Comparison of ENCODE assay signal across 1 cellular context in genomic region chr12:53625946-53626701, GRCh38.
TF ChIP-seq lines count a peak whose summit lies in the region.

Gene ATF7 (minus strand): TSS chr12:53626382. CDS start chr12:53601000, 25,382 bp downstream.

TF ChIP-seq in HepG2, 621 proteins besides CTCF, POLR2A, EP300 and RAD21 (continued from another document and continues in another):
- no peak for TF ChIP-seq ZNF318 (CRISPR knock-in tag; IDR thresholded peaks at IDR 0.05)
- TF ChIP-seq KDM2A (CRISPR knock-in tag; IDR thresholded peaks at IDR 0.05; ENCODE audit: borderline replicate concordance, low read depth), result peak; percentile 83
- no peak for TF ChIP-seq ZNF512B (CRISPR knock-in tag; IDR thresholded peaks at IDR 0.05; ENCODE audit: borderline replicate concordance)
- TF ChIP-seq NBN (conservative IDR thresholded peaks at IDR 0.05), result no peak
- TF ChIP-seq NCOA2 (CRISPR knock-in tag; IDR thresholded peaks at IDR 0.05), result peak; percentile 41; the same call in 1 of the 2 replicates
- TF ChIP-seq ZNF501 (CRISPR knock-in tag; IDR thresholded peaks at IDR 0.05), result peak; percentile 96
- TF ChIP-seq MLXIP (CRISPR knock-in tag; IDR thresholded peaks at IDR 0.05; ENCODE audit: borderline replicate concordance), result peak; percentile 65; the same call in 1 of the 2 replicates
- TF ChIP-seq MAFK (conservative IDR thresholded peaks at IDR 0.05 in 1 of 2, IDR thresholded peaks at IDR 0.05 in 1 of 2; ENCODE audit: low read length in 2 of 2), result no peak
- no peak for TF ChIP-seq SNAI1 (CRISPR knock-in tag; IDR thresholded peaks at IDR 0.05; ENCODE audit: borderline replicate concordance)
- no peak for TF ChIP-seq RARG (CRISPR knock-in tag; IDR thresholded peaks at IDR 0.05; ENCODE audit: low read depth)
- no peak for TF ChIP-seq TEAD2 (CRISPR knock-in tag; IDR thresholded peaks at IDR 0.05)
- 0 out of 2 replicates have a peak, but pooled peaks have one; percentile 51 for TF ChIP-seq ZNF709 (CRISPR knock-in tag; IDR thresholded peaks at IDR 0.05)
- TF ChIP-seq DDIT3 (CRISPR knock-in tag; IDR thresholded peaks at IDR 0.05), result no peak
- TF ChIP-seq ZNF687 (CRISPR knock-in tag; IDR thresholded peaks at IDR 0.05), result peak; percentile 91
- no peak for TF ChIP-seq ZBTB44 (CRISPR knock-in tag; IDR thresholded peaks at IDR 0.05)
- TF ChIP-seq ZNF451 (CRISPR knock-in tag; IDR thresholded peaks at IDR 0.05), result peak; percentile 52; the same call in 1 of the 2 replicates
- TF ChIP-seq ATM (IDR thresholded peaks at IDR 0.05; ENCODE audit: borderline replicate concordance), result no peak
- peak; percentile 91; the same call in 1 of the 2 replicates for TF ChIP-seq KDM5A (IDR thresholded peaks at IDR 0.05; ENCODE audit: borderline replicate concordance, low read length)
- TF ChIP-seq GABPA (IDR thresholded peaks at IDR 0.05; ENCODE audit: low read depth, low read length), result no peak
- peak; percentile 60 for TF ChIP-seq GABPA (CRISPR knock-in tag; IDR thresholded peaks at IDR 0.05; ENCODE audit: low read depth)
- no peak for TF ChIP-seq ZNF562 (CRISPR knock-in tag; IDR thresholded peaks at IDR 0.05; ENCODE audit: borderline replicate concordance)
- no peak for TF ChIP-seq KAT2B (IDR thresholded peaks at IDR 0.05; ENCODE audit: borderline replicate concordance, low read depth, low read length)
- no peak for TF ChIP-seq ZNF597 (CRISPR knock-in tag; IDR thresholded peaks at IDR 0.05)
- TF ChIP-seq PCBP2 (optimal IDR thresholded peaks at IDR 0.05; ENCODE audit: low read depth, low read length, poor library complexity, severe bottlenecking), result no peak
- TF ChIP-seq ZNF678 (CRISPR knock-in tag; IDR thresholded peaks at IDR 0.05), result no peak
- peak; percentile 40; the same call in 1 of the 2 replicates for TF ChIP-seq GATAD2A (CRISPR knock-in tag; IDR thresholded peaks at IDR 0.05)
- TF ChIP-seq ZNF143 (CRISPR knock-in tag; IDR thresholded peaks at IDR 0.05), result no peak
- TF ChIP-seq ZNF484 (CRISPR knock-in tag; IDR thresholded peaks at IDR 0.05; ENCODE audit: borderline replicate concordance, low read depth), result no peak
- TF ChIP-seq TRIM22 (IDR thresholded peaks at IDR 0.05), result no peak
- TF ChIP-seq ZNF30 (CRISPR knock-in tag; IDR thresholded peaks at IDR 0.05), result no peak
- TF ChIP-seq MATR3 (CRISPR knock-in tag; IDR thresholded peaks at IDR 0.05), result no peak
- peak; percentile 92; the same call in 1 of the 2 replicates for TF ChIP-seq ZNF788 (CRISPR knock-in tag; IDR thresholded peaks at IDR 0.05; ENCODE audit: borderline replicate concordance)
- TF ChIP-seq ZNF205 (CRISPR knock-in tag; IDR thresholded peaks at IDR 0.05), result peak; percentile 65
- peak; percentile 85 for TF ChIP-seq XRCC5 (optimal IDR thresholded peaks at IDR 0.05; ENCODE audit: low read length)
- no peak for TF ChIP-seq ZNF234 (CRISPR knock-in tag; conservative IDR thresholded peaks at IDR 0.05)
- TF ChIP-seq FOXA1 (IDR thresholded peaks at IDR 0.05), result no peak
- no peak for TF ChIP-seq FOXA1 (CRISPR knock-in tag; IDR thresholded peaks at IDR 0.05)
- TF ChIP-seq U2AF1 (optimal IDR thresholded peaks at IDR 0.05; ENCODE audit: low read depth, low read length), result no peak
